ENCODE assay signal across 3 cellular contexts in the genomic region with DNA sequence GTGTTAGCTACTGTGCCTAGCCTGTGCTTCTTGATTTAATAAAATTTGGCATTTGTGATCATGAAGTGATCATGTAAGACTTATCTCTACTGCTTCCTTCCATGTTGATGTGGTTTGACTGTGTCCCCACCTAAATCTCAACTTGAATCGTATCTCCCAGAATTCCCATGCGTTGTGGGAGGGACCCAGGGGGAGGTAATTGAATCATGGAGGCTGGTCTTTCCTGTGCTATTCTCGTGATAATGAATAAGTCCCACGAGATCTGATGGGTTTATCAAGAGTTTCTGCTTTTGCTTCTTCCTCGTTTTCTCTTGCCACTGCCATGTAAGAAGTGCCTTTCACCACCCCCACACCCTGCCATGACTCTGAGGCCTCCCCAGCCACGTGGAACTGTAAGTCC.
TF ChIP-seq lines count a peak whose summit lies in the region.

TSS of gene OVAAL (plus strand) at position 301 of the 400 bp plus-strand sequence.

TF ChIP-seq in A549, 52 proteins besides CTCF, POLR2A, EP300 and RAD21:
- TF ChIP-seq MYC (IDR thresholded peaks at IDR 0.05; ENCODE audit: borderline replicate concordance, low read length) = no peak

TF ChIP-seq in IMR-90, 13 proteins besides CTCF, POLR2A, EP300 and RAD21:
- no peak for TF ChIP-seq RCOR1 (IDR thresholded peaks at IDR 0.05; ENCODE audit: insufficient replicate concordance, low read length)
- TF ChIP-seq SMC3 (IDR thresholded peaks at IDR 0.05; ENCODE audit: low read depth, low read length) = no peak
- no peak for TF ChIP-seq NFE2L2 (IDR thresholded peaks at IDR 0.05; ENCODE audit: low read depth, low read length)
- TF ChIP-seq CEBPB (IDR thresholded peaks at IDR 0.05; ENCODE audit: low read depth, low read length) = no peak
- TF ChIP-seq, protein P1, sequence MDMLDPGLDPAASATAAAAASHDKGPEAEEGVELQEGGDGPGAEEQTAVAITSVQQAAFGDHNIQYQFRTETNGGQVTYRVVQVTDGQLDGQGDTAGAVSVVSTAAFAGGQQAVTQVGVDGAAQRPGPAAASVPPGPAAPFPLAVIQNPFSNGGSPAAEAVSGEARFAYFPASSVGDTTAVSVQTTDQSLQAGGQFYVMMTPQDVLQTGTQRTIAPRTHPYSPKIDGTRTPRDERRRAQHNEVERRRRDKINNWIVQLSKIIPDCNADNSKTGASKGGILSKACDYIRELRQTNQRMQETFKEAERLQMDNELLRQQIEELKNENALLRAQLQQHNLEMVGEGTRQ (IDR thresholded peaks at IDR 0.05; ENCODE audit: low read depth, low read length) = no peak
- no peak for TF ChIP-seq MAZ (IDR thresholded peaks at IDR 0.05; ENCODE audit: borderline replicate concordance, low read depth, low read length)
- no peak for TF ChIP-seq MAFK (IDR thresholded peaks at IDR 0.05; ENCODE audit: low read depth, low read length)
- TF ChIP-seq FOS (IDR thresholded peaks at IDR 0.05; ENCODE audit: low read depth, low read length) = no peak
- no peak for TF ChIP-seq MXI1 (IDR thresholded peaks at IDR 0.05; ENCODE audit: borderline replicate concordance, low read depth, low read length)
- no peak for TF ChIP-seq BHLHE40 (IDR thresholded peaks at IDR 0.05; ENCODE audit: low read depth, low read length)
- TF ChIP-seq ELK1 (IDR thresholded peaks at IDR 0.05; ENCODE audit: borderline replicate concordance, low read depth, low read length) = no peak
- TF ChIP-seq CHD1 (IDR thresholded peaks at IDR 0.05; ENCODE audit: low read depth, low read length) = no peak
- TF ChIP-seq RFX5 (IDR thresholded peaks at IDR 0.05; ENCODE audit: low read depth, low read length) = no peak

TF ChIP-seq in K562, 482 proteins besides CTCF, POLR2A, EP300 and RAD21:
- TF ChIP-seq HMBOX1 (IDR thresholded peaks at IDR 0.05) (no peak), BRD9 (IDR thresholded peaks at IDR 0.05; ENCODE audit: low read depth, partially characterized antibody) (no peak), ZFP36 (IDR thresholded peaks at IDR 0.05; ENCODE audit: low read depth, low read length, partially characterized antibody) (peak; percentile 42), ZNF347 (CRISPR knock-in tag; IDR thresholded peaks at IDR 0.05; ENCODE audit: low read depth) (no peak), DPF2 (IDR thresholded peaks at IDR 0.05) (no peak), RBM14 (IDR thresholded peaks at IDR 0.05; ENCODE audit: borderline replicate concordance, insufficient read depth, low read depth, low read length) (no peak)
- TF ChIP-seq, protein P2, sequence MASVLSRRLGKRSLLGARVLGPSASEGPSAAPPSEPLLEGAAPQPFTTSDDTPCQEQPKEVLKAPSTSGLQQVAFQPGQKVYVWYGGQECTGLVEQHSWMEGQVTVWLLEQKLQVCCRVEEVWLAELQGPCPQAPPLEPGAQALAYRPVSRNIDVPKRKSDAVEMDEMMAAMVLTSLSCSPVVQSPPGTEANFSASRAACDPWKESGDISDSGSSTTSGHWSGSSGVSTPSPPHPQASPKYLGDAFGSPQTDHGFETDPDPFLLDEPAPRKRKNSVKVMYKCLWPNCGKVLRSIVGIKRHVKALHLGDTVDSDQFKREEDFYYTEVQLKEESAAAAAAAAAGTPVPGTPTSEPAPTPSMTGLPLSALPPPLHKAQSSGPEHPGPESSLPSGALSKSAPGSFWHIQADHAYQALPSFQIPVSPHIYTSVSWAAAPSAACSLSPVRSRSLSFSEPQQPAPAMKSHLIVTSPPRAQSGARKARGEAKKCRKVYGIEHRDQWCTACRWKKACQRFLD (CRISPR knock-in tag; IDR thresholded peaks at IDR 0.05) = no peak
- TF ChIP-seq, protein P3, sequence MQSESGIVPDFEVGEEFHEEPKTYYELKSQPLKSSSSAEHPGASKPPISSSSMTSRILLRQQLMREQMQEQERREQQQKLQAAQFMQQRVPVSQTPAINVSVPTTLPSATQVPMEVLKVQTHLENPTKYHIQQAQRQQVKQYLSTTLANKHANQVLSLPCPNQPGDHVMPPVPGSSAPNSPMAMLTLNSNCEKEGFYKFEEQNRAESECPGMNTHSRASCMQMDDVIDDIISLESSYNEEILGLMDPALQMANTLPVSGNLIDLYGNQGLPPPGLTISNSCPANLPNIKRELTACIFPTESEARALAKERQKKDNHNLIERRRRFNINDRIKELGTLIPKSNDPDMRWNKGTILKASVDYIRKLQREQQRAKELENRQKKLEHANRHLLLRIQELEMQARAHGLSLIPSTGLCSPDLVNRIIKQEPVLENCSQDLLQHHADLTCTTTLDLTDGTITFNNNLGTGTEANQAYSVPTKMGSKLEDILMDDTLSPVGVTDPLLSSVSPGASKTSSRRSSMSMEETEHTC (IDR thresholded peaks at IDR 0.05) = no peak
TF ChIP-seq in K562: peak in this region for 1.
